In the genomic region with DNA sequence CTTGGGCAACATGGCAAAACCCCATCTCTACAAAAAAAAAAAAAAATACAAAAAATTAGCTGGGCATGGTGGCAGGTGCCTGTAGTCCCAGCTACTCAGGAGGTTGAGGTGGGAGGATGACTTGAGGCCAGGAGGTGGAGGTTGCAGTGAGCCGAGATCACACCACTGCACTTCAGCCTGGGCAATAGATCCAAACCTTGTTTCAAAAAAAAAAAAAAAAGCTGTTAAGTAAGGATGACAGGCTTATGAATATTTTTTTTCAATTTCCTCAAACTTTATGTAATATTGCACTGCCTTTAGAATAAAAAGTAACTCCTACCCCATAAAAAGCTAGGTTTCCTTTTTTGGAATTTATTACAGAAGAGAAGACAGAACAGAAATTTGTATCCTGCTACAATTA, we compare ENCODE assay signal across 8 cellular contexts. TPM values are rescaled to one million over a fixed set of nuclear protein-coding genes. Genes with fewer than 3 reads are reported as not detected.
DNase-seq lines count a peak whose midpoint lies in the region; ATAC-seq and TF ChIP-seq lines count a peak whose summit lies in the region.
"Not testable (repeated sequence)": the region's sequence is repeated elsewhere in the genome, so short reads cannot be mapped to it uniquely, and the experiment has no call there.

No MANE protein-coding gene starts in this region.

- intact Hi-C loops in left ventricle myocardium inferior (cut with micrococcal nuclease); mucosa of descending colon (cut with DNase I, micrococcal nuclease); thyroid gland (cut with DNase I): not testable (repeated sequence)
- intact Hi-C loops in gastrocnemius medialis (cut with DNase I; ENCODE audit: low total_unique reads), result loop anchor here (2.0 kb wide), 1 partner anchor 28 kb away; no protein-coding TSS in a partner anchor

- H3K27ac Mint-ChIP-seq in T-helper 2 cell treated with Interferon-gamma antibody and Interleukin-4, amounts not matched to agents 5 μg/mL and 100 μg/mL, for 36 hours, result peak overlapping the region; percentile 84

- not testable (repeated sequence) for H3K9me3 ChIP-seq in BLaER1; Loucy (ENCODE audit: insufficient read depth, low read depth, low read length); left ventricle myocardium inferior (replicated peaks); mucosa of descending colon; gastrocnemius medialis; thyroid gland

- H3K27me3 Mint-ChIP-seq in T-helper 2 cell treated with Interferon-gamma antibody and Interleukin-4, amounts not matched to agents 5 μg/mL and 100 μg/mL, for 36 hours (ENCODE audit: low read depth), result not testable (repeated sequence)

- H3K36me3 Mint-ChIP-seq in T-helper 2 cell treated with Interferon-gamma antibody and Interleukin-4, amounts not matched to agents 5 μg/mL and 100 μg/mL, for 36 hours (ENCODE audit: low read depth), result not testable (repeated sequence)

- H3K27ac ChIP-seq in BLaER1 (peak overlapping the region; percentile 63; the same call in 1 of the 2 replicates), cingulate gyrus (ENCODE audit: low read depth, low read length) (peak overlapping the region; percentile 19), left ventricle myocardium inferior (replicated peaks) (peak overlapping the region; percentile 93), gastrocnemius medialis (peak overlapping the region; percentile 84 to 97 (median 94)), thyroid gland (peak overlapping the region; percentile 4 to 38 (median 35))

- H3K4me1 ChIP-seq in BLaER1 (peaks cover 40% of the 10 kb centered on the region), Loucy (ENCODE audit: insufficient read depth, low read length, poor library complexity, severe bottlenecking) (peaks cover 25% of the 10 kb centered on the region), left ventricle myocardium inferior (peaks cover 57% of the 10 kb centered on the region), mucosa of descending colon (ENCODE audit: low read depth) (peaks cover 16% of the 10 kb centered on the region), gastrocnemius medialis (peaks cover 42 to 52% of the 10 kb centered on the region in 2 donors), thyroid gland (peaks cover 9 to 14% of the 10 kb centered on the region in 2 donors)

- H3K4me3 Mint-ChIP-seq in T-helper 2 cell treated with Interferon-gamma antibody and Interleukin-4, amounts not matched to agents 5 μg/mL and 100 μg/mL, for 36 hours, result not testable (repeated sequence)

- DNase-seq in T-helper 2 cell treated with Interferon-gamma antibody and Interleukin-4, amounts not matched to agents 5 μg/mL and 100 μg/mL, for 36 hours (ENCODE audit: low spot score); left ventricle myocardium inferior; mucosa of descending colon; gastrocnemius medialis; thyroid gland: not testable (repeated sequence)

- H3K36me3 ChIP-seq in BLaER1; Loucy (ENCODE audit: insufficient read depth, low read length); left ventricle myocardium inferior; mucosa of descending colon (ENCODE audit: low read depth); gastrocnemius medialis; thyroid gland: not testable (repeated sequence)

- WGBS in thyroid gland, 2 donors, result 67 to 74% methylated on average over 1 of the region's 1 CpG

- peaks cover 38% of the 10 kb centered on the region for H3K4me1 Mint-ChIP-seq in T-helper 2 cell treated with Interferon-gamma antibody and Interleukin-4, amounts not matched to agents 5 μg/mL and 100 μg/mL, for 36 hours (ENCODE audit: low read depth)

- not testable (repeated sequence) for H3K4me2 ChIP-seq in BLaER1
- peak overlapping the region; percentile 71 for H3K4me2 ChIP-seq in Loucy (ENCODE audit: low read depth, low read length, poor library complexity, severe bottlenecking)

- not testable (repeated sequence) for H4K20me1 ChIP-seq in BLaER1; Loucy (ENCODE audit: insufficient read depth, low read length, poor library complexity, severe bottlenecking)

- in situ Hi-C loops in gastrocnemius medialis (cut with MboI; ENCODE audit: low sequenced_read_pairs in 4 of 4), result not testable (repeated sequence)

- H3K27me3 ChIP-seq in BLaER1; Loucy (ENCODE audit: insufficient read depth, low read length, poor library complexity, severe bottlenecking); left ventricle myocardium inferior (ENCODE audit: low read depth); gastrocnemius medialis; thyroid gland: not testable (repeated sequence)

- not testable (repeated sequence) for TF ChIP-seq CTCF in Loucy (conservative IDR thresholded peaks at IDR 0.05; ENCODE audit: low read length); left ventricle myocardium inferior (IDR thresholded peaks at IDR 0.05; ENCODE audit: borderline replicate concordance); mucosa of descending colon (IDR thresholded peaks at IDR 0.05); gastrocnemius medialis (IDR thresholded peaks at IDR 0.05 in 4 of 5, conservative IDR thresholded peaks at IDR 0.05 in 1 of 5); thyroid gland (IDR thresholded peaks at IDR 0.05)

- TF ChIP-seq POLR2A in gastrocnemius medialis (IDR thresholded peaks at IDR 0.05); thyroid gland (IDR thresholded peaks at IDR 0.05): not testable (repeated sequence)

- H3K9me3 Mint-ChIP-seq in T-helper 2 cell treated with Interferon-gamma antibody and Interleukin-4, amounts not matched to agents 5 μg/mL and 100 μg/mL, for 36 hours, result not testable (repeated sequence)

- peak overlapping the region; percentile 85 for H2AFZ ChIP-seq in Loucy (ENCODE audit: low read length)

- H3K9me2 ChIP-seq in Loucy (replicated peaks; ENCODE audit: low read depth, low read length), result not testable (repeated sequence)

- H3K79me2 ChIP-seq in Loucy (ENCODE audit: insufficient read depth, low read length), result not testable (repeated sequence)

- not testable (repeated sequence) for H3F3A ChIP-seq in Loucy (ENCODE audit: low read depth)

- H3K4me3 ChIP-seq in BLaER1; mucosa of descending colon; thyroid gland (replicated peaks in 1 of 3): not testable (repeated sequence)
- H3K4me3 ChIP-seq in Loucy (ENCODE audit: low read length, poor library complexity, severe bottlenecking), result peak overlapping the region; percentile 56
- H3K4me3 ChIP-seq in left ventricle myocardium inferior, result peak overlapping the region; percentile 37
- H3K4me3 ChIP-seq in gastrocnemius medialis, result peak overlapping the region; percentile 1 to 14 (median 5)

- H3K9ac ChIP-seq in BLaER1, result not testable (repeated sequence)
- H3K9ac ChIP-seq in Loucy (ENCODE audit: low read depth, low read length, poor library complexity, severe bottlenecking), result peak overlapping the region; percentile 63

- ATAC-seq in mucosa of descending colon, result peak; percentile 47
- not testable (repeated sequence) for ATAC-seq in gastrocnemius medialis

RNA-seq across cellular contexts. Expression of a gene that starts 25.0 kb away (rescaled TPM):
- total RNA-seq in left ventricle myocardium inferior, result 86.1 TPM
- 100 to 1,000 TPM; 157 to 274 (median 228) TPM for total RNA-seq in mucosa of descending colon
- 100 to 1,000 TPM in 1 of 4 donors, 10 to 100 TPM in 3; 59.7 to 101 (median 79.8) TPM for total RNA-seq in gastrocnemius medialis
- total RNA-seq in thyroid gland, result 100 to 1,000 TPM in 3 of 4 donors, 10 to 100 TPM in 1; 95.8 to 195 (median 159) TPM

RNA-seq across cellular contexts. Expression of a gene that starts 40.7 kb away (rescaled TPM):
- total RNA-seq in left ventricle myocardium inferior, result 490 TPM
- total RNA-seq in mucosa of descending colon, result 100 to 1,000 TPM; 223 to 353 (median 234) TPM
- total RNA-seq in gastrocnemius medialis, result 1,000 to 10,000 TPM in 2 of 4 donors, 100 to 1,000 TPM in 2; 784 to 1,263 (median 979) TPM
- total RNA-seq in thyroid gland, result 100 to 1,000 TPM; 390 to 480 (median 421) TPM

RNA-seq across cellular contexts. Expression of a gene that starts 54.3 kb away (rescaled TPM):
- total RNA-seq in left ventricle myocardium inferior (38.5 TPM), mucosa of descending colon (10 to 100 TPM; 37.0 to 44.1 (median 41.4) TPM), gastrocnemius medialis (10 to 100 TPM; 24.7 to 35.2 (median 29.5) TPM), thyroid gland (10 to 100 TPM; 23.7 to 30.9 (median 26.0) TPM)

Comparison
In these comparisons a context has a peak if more than half of its experiments do, and no peak if none do; other contexts are left out.
1. H3K27ac ChIP-seq: peak in every context shown above with its lines; median percentile 94 in gastrocnemius medialis; 93 in left ventricle myocardium inferior; 63 in BLaER1; 35 in thyroid gland; 19 in cingulate gyrus.